In the genomic region with DNA sequence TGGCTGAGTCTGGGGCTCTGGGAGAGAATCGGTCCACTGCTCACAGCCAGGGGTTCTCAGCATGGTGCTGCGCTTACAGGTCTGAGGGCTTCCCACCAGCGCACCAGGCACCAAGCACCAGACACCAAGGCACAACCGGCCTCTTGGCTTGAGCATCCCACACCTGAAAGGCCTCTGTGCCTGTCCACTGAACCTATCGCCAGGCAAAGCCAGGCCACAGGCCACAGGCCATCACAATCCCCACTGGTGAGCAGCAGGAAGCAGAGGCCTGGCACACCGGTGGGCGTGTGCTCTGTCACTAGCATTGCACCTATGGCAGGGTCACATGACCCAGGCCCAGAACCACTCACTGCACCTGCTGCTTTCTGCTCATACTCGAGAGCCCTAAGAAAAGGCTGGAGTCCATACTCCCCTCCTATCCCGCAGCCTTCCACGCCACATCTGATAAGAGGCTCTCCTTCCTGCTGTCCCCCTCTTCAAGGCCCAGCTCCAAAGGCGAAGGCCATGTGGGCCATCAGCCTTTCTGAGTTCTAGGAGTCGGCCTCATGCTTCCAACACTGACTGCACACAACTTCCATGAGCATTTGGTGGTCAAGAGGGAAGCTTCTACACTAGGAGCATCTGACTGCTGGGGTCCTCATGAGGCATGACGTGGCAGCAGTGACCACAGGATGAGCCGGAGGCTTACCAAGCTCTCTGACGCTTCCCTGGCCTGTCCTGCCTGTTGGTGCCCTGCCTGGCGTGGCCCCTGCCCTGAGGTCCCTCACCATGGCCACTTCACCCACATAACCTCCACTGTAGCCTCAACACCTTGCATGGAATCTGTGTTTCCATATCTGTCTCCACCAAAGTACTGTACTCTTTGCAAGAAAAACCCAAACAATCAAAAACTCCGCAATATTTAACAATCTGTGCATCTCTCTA, we compare ENCODE assay signal across 20 cellular contexts.
"Had no signal": no experiment of that assay in that cellular context is flagged by ENCODE, and none has a peak within 500 bp of the region (broad histone marks: within the 10 kb centered on the region; RNA-seq: fewer than 3 reads in every experiment).

No MANE protein-coding gene starts in this region.

- H3K36me3 Mint-ChIP-seq: immature natural killer cell had no signal

- H3K4me3 Mint-ChIP-seq: activated CD4-positive, alpha-beta memory T cell treated with anti-CD3 and anti-CD28 coated beads, Interleukin-2, amount 10 ng/mL, durations not matched to agents 7 days and 5 days; activated CD4-positive, alpha-beta T cell treated with anti-CD3 and anti-CD28 coated beads for 36 hours; activated naive CD8-positive, alpha-beta T cell treated with anti-CD3 and anti-CD28 coated beads for 36 hours; activated T-cell treated with anti-CD3 and anti-CD28 coated beads, Interleukin-2, amount 50 U/mL, for 24 hours; brain; central memory CD8-positive, alpha-beta T cell; dendritic cell treated with granulocyte-macrophage colony-stimulating factor and Interleukin-4, amounts not matched to agents 40 ng/mL and 50 ng/mL, for 4 days; immature natural killer cell; T-helper 17 cell had no signal

- H3K4me1 Mint-ChIP-seq: activated CD4-positive, alpha-beta memory T cell treated with anti-CD3 and anti-CD28 coated beads, Interleukin-2, amount 10 ng/mL, durations not matched to agents 7 days and 5 days; central memory CD8-positive, alpha-beta T cell; immature natural killer cell; T-helper 17 cell had no signal

- H3K27ac ChIP-seq: right atrium auricular region, suprapubic skin, WERI-Rb-1 had no signal

- H3K36me3 ChIP-seq: WERI-Rb-1 had no signal

- H3K27ac Mint-ChIP-seq: activated CD4-positive, alpha-beta memory T cell treated with anti-CD3 and anti-CD28 coated beads, Interleukin-2, amount 10 ng/mL, durations not matched to agents 7 days and 5 days; activated CD4-positive, alpha-beta T cell treated with anti-CD3 and anti-CD28 coated beads for 36 hours; activated naive CD8-positive, alpha-beta T cell treated with anti-CD3 and anti-CD28 coated beads for 36 hours; activated T-cell treated with anti-CD3 and anti-CD28 coated beads, Interleukin-2, amount 50 U/mL, for 24 hours; dendritic cell treated with granulocyte-macrophage colony-stimulating factor and Interleukin-4, amounts not matched to agents 40 ng/mL and 50 ng/mL, for 4 days; immature natural killer cell; T-helper 17 cell had no signal

- H3K27me3 Mint-ChIP-seq: activated CD4-positive, alpha-beta memory T cell treated with anti-CD3 and anti-CD28 coated beads, Interleukin-2, amount 10 ng/mL, durations not matched to agents 7 days and 5 days; activated CD4-positive, alpha-beta T cell treated with anti-CD3 and anti-CD28 coated beads for 36 hours; activated naive CD8-positive, alpha-beta T cell treated with anti-CD3 and anti-CD28 coated beads for 36 hours; activated T-cell treated with anti-CD3 and anti-CD28 coated beads, Interleukin-2, amount 50 U/mL, for 24 hours; central memory CD8-positive, alpha-beta T cell; dendritic cell treated with granulocyte-macrophage colony-stimulating factor and Interleukin-4, amounts not matched to agents 40 ng/mL and 50 ng/mL, for 4 days; naive B cell had no signal

- H3K27me3 ChIP-seq: right atrium auricular region, suprapubic skin had no signal

- H3K4me1 ChIP-seq: suprapubic skin had no signal

- ATAC-seq: activated CD4-positive, alpha-beta T cell treated with anti-CD3 and anti-CD28 coated beads for 36 hours; T-helper 17 cell had no signal

- DNase-seq: activated CD4-positive, alpha-beta memory T cell treated with anti-CD3 and anti-CD28 coated beads, Interleukin-2, amount 10 ng/mL, durations not matched to agents 7 days and 5 days; activated CD4-positive, alpha-beta T cell treated with anti-CD3 and anti-CD28 coated beads for 36 hours; activated gamma-delta T cell; activated naive CD8-positive, alpha-beta T cell treated with anti-CD3 and anti-CD28 coated beads for 36 hours; activated T-cell treated with anti-CD3 and anti-CD28 coated beads, Interleukin-2, amount 50 U/mL, for 24 hours; amygdala; immature natural killer cell; naive B cell; small intestine; stimulated activated CD4-positive, alpha-beta T cell treated with anti-CD3 and anti-CD28 coated beads, Interleukin-4, amount 100 ng/mL, for 24 hours; stimulated activated naive CD4-positive, alpha-beta T cell treated with Interleukin-2 at 50 U/mL for 16 hours; T-helper 17 cell; trophoblast cell; WERI-Rb-1 had no signal

- H3K9me3 ChIP-seq: right atrium auricular region, suprapubic skin had no signal

- H3K9me3 Mint-ChIP-seq: activated CD4-positive, alpha-beta memory T cell treated with anti-CD3 and anti-CD28 coated beads, Interleukin-2, amount 10 ng/mL, durations not matched to agents 7 days and 5 days; activated T-cell treated with anti-CD3 and anti-CD28 coated beads, Interleukin-2, amount 50 U/mL, for 24 hours; central memory CD8-positive, alpha-beta T cell; dendritic cell treated with granulocyte-macrophage colony-stimulating factor and Interleukin-4, amounts not matched to agents 40 ng/mL and 50 ng/mL, for 4 days had no signal

- H3K4me3 ChIP-seq: lung, right atrium auricular region, suprapubic skin had no signal
